Comparison of ENCODE assay signal across 25 cellular contexts in genomic region chr5:80594810-80595209, GRCh38. TPM values are rescaled to one million over a fixed set of nuclear protein-coding genes. Genes with fewer than 3 reads are reported as not detected.
"Had no signal": no experiment of that assay in that cellular context is flagged by ENCODE, and none has a peak within 500 bp of the region (broad histone marks: within the 10 kb centered on the region; RNA-seq: fewer than 3 reads in every experiment).

No MANE protein-coding gene starts in this region.

- ATAC-seq: K562, Panc1, PC-3 had no signal

- DNase-seq: Kasumi-1, MM.1S, NCI-H1092 treated with DMSO at 0.1 percent for 48 hours, NCI-H1436, NCI-H187, NCI-H2029, NCI-H2081 treated with DMSO at 0.1 percent for 48 hours, NCI-H2171, NCI-H226, NCI-H446, NCI-H510A, NCI-H524 treated with DMSO at 0.1 percent for 48 hours, NCI-H69, NCI-H774, PC-3, SIG-M5, SK-N-SH, SW 1271 had no signal

RNA-seq across cellular contexts. Expression of gene ANKRD34B, which starts 24.7 kb away (rescaled TPM):
- total RNA-seq: HT1080, K562, M059J, OCI-LY7, PC-3, SJSA1 had no signal
- polyA plus RNA-seq: IgD-negative memory B cell, K562, SK-N-SH had no signal
